In genomic region chr5:169920446-169920845, GRCh38 we compare ENCODE assay signal across 7 cellular contexts. TPM values are rescaled to one million over a fixed set of nuclear protein-coding genes. Genes with fewer than 3 reads are reported as not detected.
"Had no signal": no experiment of that assay in that cellular context is flagged by ENCODE, and none has a peak within 500 bp of the region (broad histone marks: within the 10 kb centered on the region; RNA-seq: fewer than 3 reads in every experiment).

No MANE protein-coding gene starts in this region.

- DNase-seq: H9, HCEC 1CT, IMR-90 had no signal

- ATAC-seq: GM23338, K562 had no signal

- H3K27ac Mint-ChIP-seq: GM23338, H9 had no signal

- H3K4me3 Mint-ChIP-seq: GM23338, H9 had no signal

- H3K4me3 ChIP-seq: GM23338, K562 had no signal

- H3K9me3 Mint-ChIP-seq: GM23338, H9 had no signal

RNA-seq across cellular contexts. Expression of gene INSYN2B, which starts 59.8 kb away (rescaled TPM):
- total RNA-seq: GM23338, H1, H9, HT-29, K562 had no signal
- polyA plus RNA-seq: GM23338, H1, K562 had no signal
